Comparison of ENCODE assay signal across 8 cellular contexts in genomic region chr2:234494361-234495075, GRCh38. TPM values are rescaled to one million over a fixed set of nuclear protein-coding genes. Genes with fewer than 3 reads are reported as not detected.
DNase-seq lines count a peak whose midpoint lies in the region; ATAC-seq and TF ChIP-seq lines count a peak whose summit lies in the region.

No MANE protein-coding gene starts in this region.

- peaks cover 4 to 6% of the 10 kb centered on the region in 2 donors for H3K4me1 ChIP-seq in esophagus (ENCODE audit: control insufficient read depth in 2 of 2, insufficient read depth in 2 of 2, low read length in 1 of 2)

- H3K9me3 ChIP-seq in esophagus (ENCODE audit: control insufficient read depth in 2 of 2, insufficient read depth in 1 of 2, low read depth in 1 of 2, low read length in 1 of 2) = no peaks in the 10 kb centered on the region

- peak overlapping the region; percentile 94 for H3K4me3 Mint-ChIP-seq in stimulated activated naive CD8-positive, alpha-beta T cell treated with anti-CD3 and anti-CD28 coated beads, Interleukin-15, Interleukin-2, amounts not matched to agents 100 ng/mL and 50 ng/mL, for 24 hours
- H3K4me3 Mint-ChIP-seq in progenitor cell of endocrine pancreas (ENCODE audit: low read depth) = peak overlapping the region; percentile 96

- DNase-seq in stimulated activated naive CD8-positive, alpha-beta T cell treated with anti-CD3 and anti-CD28 coated beads, Interleukin-15, Interleukin-2, amounts not matched to agents 100 U/mL and 50 U/mL, for 24 hours = no peak
- DNase-seq in SHP77 (lab: John Stamatoyannopoulos, UW) (peak; percentile 70 to 71), progenitor cell of endocrine pancreas (ENCODE audit: low spot score, unreplicated experiment) (no peak), AML-193 (lab: John Stamatoyannopoulos, UW) (no peak)

- H3K36me3 ChIP-seq in esophagus (ENCODE audit: control insufficient read depth in 2 of 2, insufficient read depth in 2 of 2, low read length in 1 of 2) = no peaks in the 10 kb centered on the region

- peaks cover 71% of the 10 kb centered on the region for H3K4me1 Mint-ChIP-seq in stimulated activated naive CD8-positive, alpha-beta T cell treated with anti-CD3 and anti-CD28 coated beads, Interleukin-15, Interleukin-2, amounts not matched to agents 100 ng/mL and 50 ng/mL, for 24 hours (ENCODE audit: low read depth)
- peaks cover 17% of the 10 kb centered on the region for H3K4me1 Mint-ChIP-seq in progenitor cell of endocrine pancreas (ENCODE audit: low read depth)

- peaks cover 18% of the 10 kb centered on the region for H3K36me3 Mint-ChIP-seq in stimulated activated naive CD8-positive, alpha-beta T cell treated with anti-CD3 and anti-CD28 coated beads, Interleukin-15, Interleukin-2, amounts not matched to agents 100 ng/mL and 50 ng/mL, for 24 hours (ENCODE audit: low read depth)
- H3K36me3 Mint-ChIP-seq in progenitor cell of endocrine pancreas (ENCODE audit: insufficient read depth) = peaks cover 12% of the 10 kb centered on the region

- no peak for ATAC-seq in stimulated activated naive CD8-positive, alpha-beta T cell treated with anti-CD3 and anti-CD28 coated beads, Interleukin-15, Interleukin-2, amounts not matched to agents 100 U/mL and 50 U/mL, for 24 hours
- ATAC-seq in HG03039 (IDR thresholded peaks at IDR 0.05; ENCODE audit: unreplicated experiment) = no peak
- no peak for ATAC-seq in activated CD4-positive, CD25-positive, alpha-beta regulatory T cell treated with anti-CD3 and anti-CD28 coated beads, Interleukin-2, amount 50 U/mL, for 24 hours

- peak overlapping the region; percentile 84 to 87 for H3K4me3 ChIP-seq in esophagus (ENCODE audit: low read depth in 1 of 2, low read length in 2 of 2)

- H3K27me3 ChIP-seq in esophagus (ENCODE audit: control insufficient read depth in 1 of 2, insufficient read depth in 2 of 2, low read length in 2 of 2) = no peaks in the 10 kb centered on the region

- H3K9me3 Mint-ChIP-seq in stimulated activated naive CD8-positive, alpha-beta T cell treated with anti-CD3 and anti-CD28 coated beads, Interleukin-15, Interleukin-2, amounts not matched to agents 100 ng/mL and 50 ng/mL, for 24 hours = no peaks in the 10 kb centered on the region
- no peaks in the 10 kb centered on the region for H3K9me3 Mint-ChIP-seq in progenitor cell of endocrine pancreas (ENCODE audit: low read depth)

- peak overlapping the region; percentile 93 for H3K27ac Mint-ChIP-seq in stimulated activated naive CD8-positive, alpha-beta T cell treated with anti-CD3 and anti-CD28 coated beads, Interleukin-15, Interleukin-2, amounts not matched to agents 100 ng/mL and 50 ng/mL, for 24 hours
- peak overlapping the region; percentile 96 for H3K27ac Mint-ChIP-seq in progenitor cell of endocrine pancreas

- no peaks in the 10 kb centered on the region for H3K27me3 Mint-ChIP-seq in stimulated activated naive CD8-positive, alpha-beta T cell treated with anti-CD3 and anti-CD28 coated beads, Interleukin-15, Interleukin-2, amounts not matched to agents 100 ng/mL and 50 ng/mL, for 24 hours
- H3K27me3 Mint-ChIP-seq in progenitor cell of endocrine pancreas = peaks cover 11% of the 10 kb centered on the region

- H3K27ac ChIP-seq in esophagus (ENCODE audit: low read depth in 2 of 2, low read length in 1 of 2) = peak overlapping the region; percentile 23 to 36

- TF ChIP-seq CTCF in progenitor cell of endocrine pancreas (IDR thresholded peaks at IDR 0.05; ENCODE audit: unreplicated experiment) = no peak

- WGBS in esophagus, 2 donors = 19% methylated on average over 8 of the region's 8 CpGs

RNA-seq across cellular contexts. Expression of gene ARL4C, which starts 2.4 kb away (rescaled TPM):
- polyA plus RNA-seq in esophagus = 10 to 100 TPM; 13.3 to 16.3 TPM
- 39.9 and 41.8 TPM in 2 replicates for total RNA-seq in progenitor cell of endocrine pancreas

Comparison
In these comparisons a context has a peak if more than half of its experiments do, and no peak if none do; other contexts are left out.
1. DNase-seq: peak in SHP77 (2 of 2); none in stimulated activated naive CD8-positive, alpha-beta T cell treated with anti-CD3 and anti-CD28 coated beads, Interleukin-15, Interleukin-2, amounts not matched to agents 100 U/mL and 50 U/mL, for 24 hours (single experiment), progenitor cell of endocrine pancreas (single experiment) and AML-193 (0 of 2).